ENCODE assay signal across 8 cellular contexts in genomic region chr19:51594774-51595109, GRCh38. TPM values are rescaled to one million over a fixed set of nuclear protein-coding genes. Genes with fewer than 3 reads are reported as not detected.
DNase-seq lines count a peak whose midpoint lies in the region; ATAC-seq, FAIRE-seq and TF ChIP-seq lines count a peak whose summit lies in the region.

No MANE protein-coding gene starts in this region.

- H3K9ac ChIP-seq in SU-DHL-6 (ENCODE audit: low read length): peak overlapping the region; percentile 64

- no peaks in the 10 kb centered on the region for H3K9me3 ChIP-seq in SU-DHL-6 (ENCODE audit: insufficient read depth, low read length)
- H3K9me3 ChIP-seq in gastroesophageal sphincter: no peaks in the 10 kb centered on the region

- H3K4me3 ChIP-seq in GM23338: peak overlapping the region; percentile 83
- H3K4me3 ChIP-seq in SU-DHL-6 (ENCODE audit: insufficient read depth, low read length, poor library complexity, severe bottlenecking): peak overlapping the region; percentile 63
- H3K4me3 ChIP-seq in gastroesophageal sphincter: peak overlapping the region; percentile 43 to 65
- peak overlapping the region; percentile 86 for H3K4me3 ChIP-seq in skeletal muscle cell (ENCODE audit: low read depth, low read length)

- WGBS in gastroesophageal sphincter (ENCODE audit: low coverage in 1 of 2), 2 donors: 36 to 40% methylated on average over 1 of the region's 6 CpGs

- no peak overlapping the region for H3K27ac ChIP-seq in GM23338 (ENCODE audit: low read depth)
- no peak overlapping the region for H3K27ac ChIP-seq in SU-DHL-6 (ENCODE audit: low read depth, low read length)
- H3K27ac ChIP-seq in gastroesophageal sphincter: peak overlapping the region in 3 of 4 donors; percentile 57 to 69 (median 66)

- H3K27me3 ChIP-seq in GM23338 (ENCODE audit: insufficient read depth): peaks cover 9% of the 10 kb centered on the region
- no peaks in the 10 kb centered on the region for H3K27me3 ChIP-seq in SU-DHL-6 (ENCODE audit: low read length)
- H3K27me3 ChIP-seq in gastroesophageal sphincter: peaks cover 30% of the 10 kb centered on the region

- ATAC-seq in GM23338 (peak; percentile 35), gastroesophageal sphincter (no peak)

- H3K27ac Mint-ChIP-seq in GM23338: no peak overlapping the region

- H3K4me3 Mint-ChIP-seq in GM23338: peak overlapping the region; percentile 91

- H3K27me3 Mint-ChIP-seq in GM23338 (ENCODE audit: insufficient read depth, low read depth, poor library complexity): peaks cover 14% of the 10 kb centered on the region

- peaks cover 44% of the 10 kb centered on the region for H3K9me3 Mint-ChIP-seq in GM23338

- peaks cover 10% of the 10 kb centered on the region for H3K4me1 Mint-ChIP-seq in GM23338

- no peaks in the 10 kb centered on the region for H3F3A ChIP-seq in GM23338 (replicated peaks; ENCODE audit: low read depth)
- H3F3A ChIP-seq in SU-DHL-6 (ENCODE audit: insufficient read depth): no peaks in the 10 kb centered on the region

- FAIRE-seq in frontal cortex (lab: Jason Lieb, UNC): no peak

- no peak for TF ChIP-seq EP300 in gastroesophageal sphincter (IDR thresholded peaks at IDR 0.05)

- peaks cover 6% of the 10 kb centered on the region; the same call in 1 of the 2 replicates for H3K4me1 ChIP-seq in GM23338 (ENCODE audit: insufficient read depth)
- H3K4me1 ChIP-seq in gastroesophageal sphincter: peaks cover 0 to 22% (median 7%) of the 10 kb centered on the region in 3 donors

- TF ChIP-seq CTCF in GM23338 (conservative IDR thresholded peaks at IDR 0.05; ENCODE audit: low read depth in 2 of 2) (no peak), SU-DHL-6 (IDR thresholded peaks at IDR 0.05; ENCODE audit: insufficient read depth, low read length, poor library complexity, severe bottlenecking) (no peak), gastroesophageal sphincter (IDR thresholded peaks at IDR 0.05) (no peak)

- DNase-seq in GM23338 (ENCODE audit: low spot score) (no peak), skeletal muscle cell (ENCODE audit: low read depth) (no peak), HK-2 (ENCODE audit: unreplicated experiment) (no peak), frontal cortex (ENCODE audit: low spot score in 2 of 2) (no peak), NCI-H146 treated with DMSO at 0.1 percent for 48 hours (lab: John Stamatoyannopoulos, UW; ENCODE audit: unreplicated experiment) (no peak), NCI-H510A (lab: John Stamatoyannopoulos, UW) (no peak)

- H2AFZ ChIP-seq in GM23338 (peak overlapping the region; percentile 100), SU-DHL-6 (ENCODE audit: low read depth, low read length, severe bottlenecking) (peak overlapping the region; percentile 92)

- no peaks in the 10 kb centered on the region for H3K36me3 ChIP-seq in GM23338 (ENCODE audit: insufficient read depth)
- no peaks in the 10 kb centered on the region for H3K36me3 ChIP-seq in SU-DHL-6 (ENCODE audit: low read length)
- no peaks in the 10 kb centered on the region for H3K36me3 ChIP-seq in gastroesophageal sphincter

- H4K20me1 ChIP-seq in GM23338 (replicated peaks; ENCODE audit: insufficient read depth) (no peaks in the 10 kb centered on the region), SU-DHL-6 (ENCODE audit: low read depth, low read length) (no peaks in the 10 kb centered on the region)

- H3K4me2 ChIP-seq in GM23338 (peak overlapping the region; percentile 85), SU-DHL-6 (ENCODE audit: low read depth, low read length, poor library complexity, severe bottlenecking) (peak overlapping the region; percentile 64)

- H3K9me2 ChIP-seq in GM23338 (ENCODE audit: insufficient read depth) (no peaks in the 10 kb centered on the region), SU-DHL-6 (replicated peaks; ENCODE audit: insufficient read depth, low read length) (no peaks in the 10 kb centered on the region)

- peaks cover 4% of the 10 kb centered on the region; the same call in 1 of the 3 replicates for H3K36me3 Mint-ChIP-seq in GM23338 (ENCODE audit: low read depth)

- no peak for TF ChIP-seq POLR2A in gastroesophageal sphincter (IDR thresholded peaks at IDR 0.05)

- H3K79me2 ChIP-seq in GM23338 (replicated peaks; ENCODE audit: insufficient read depth): no peaks in the 10 kb centered on the region
- H3K79me2 ChIP-seq in SU-DHL-6 (ENCODE audit: insufficient read depth, low read length): no peaks in the 10 kb centered on the region

TF ChIP-seq in GM23338, 12 proteins besides CTCF, POLR2A, EP300 and RAD21 (continues in another document):
- no peak for TF ChIP-seq EZH2phosphoT487 (IDR thresholded peaks at IDR 0.05; ENCODE audit: unreplicated experiment)
- no peak for TF ChIP-seq POLR2AphosphoS5 (IDR thresholded peaks at IDR 0.05; ENCODE audit: low read depth)
- no peak for TF ChIP-seq REST (IDR thresholded peaks at IDR 0.05; ENCODE audit: unreplicated experiment)
- TF ChIP-seq ZNF331 (CRISPR knock-in tag; IDR thresholded peaks at IDR 0.05; ENCODE audit: low read depth): no peak
- no peak for TF ChIP-seq NANOG (IDR thresholded peaks at IDR 0.05; ENCODE audit: borderline replicate concordance)

RNA-seq across cellular contexts. Expression of gene ZNF175, which starts 23.7 kb away (rescaled TPM):
- 6.3 and 7.4 TPM in 2 replicates for total RNA-seq in GM23338 (2014; rRNA removed; shearing (Covaris generic))
- polyA plus RNA-seq in GM23338 (2016; fragmentation: Nextera tagmentation; extraction: Ambion mirVana): 2.3 and 5.8 TPM in 2 replicates
- total RNA-seq in gastroesophageal sphincter (10 to 100 TPM in 1 of 4 donors, 1 to 10 TPM in 3; 6.5 to 12.8 (median 7.3) TPM), frontal cortex (7.3 TPM)

RNA-seq across cellular contexts. Expression of gene SIGLEC5, which starts 35.5 kb away (rescaled TPM):
- total RNA-seq in GM23338 (2014; rRNA removed; shearing (Covaris generic)): not detected in 2 replicates
- not detected in 2 replicates for polyA plus RNA-seq in GM23338 (2016; fragmentation: Nextera tagmentation; extraction: Ambion mirVana)
- total RNA-seq in gastroesophageal sphincter (under 1 TPM in 2 of 4 donors, not detected in 2; 0.67 to 0.94 TPM), frontal cortex (under 0.01 TPM)

RNA-seq across cellular contexts. Expression of gene SIGLEC14, which starts 51.9 kb away (rescaled TPM):
- total RNA-seq in GM23338 (2014; rRNA removed; shearing (Covaris generic)): not detected in 2 replicates
- 0.10 TPM in 1 of 2 replicates, not detected in the other for polyA plus RNA-seq in GM23338 (2016; fragmentation: Nextera tagmentation; extraction: Ambion mirVana)
- 1 to 10 TPM in 2 of 4 donors, under 1 TPM in 1, not detected in 1; 0.73 to 8.6 (median 1.4) TPM for total RNA-seq in gastroesophageal sphincter
- 0.41 TPM for total RNA-seq in frontal cortex

Comparison
In these comparisons a context has a peak if more than half of its experiments do, and no peak if none do; other contexts are left out.
1. H3K27ac ChIP-seq: peak in gastroesophageal sphincter (3 of 4); none in GM23338 (single experiment) and SU-DHL-6 (single experiment).
2. Peak in every context shown above with its lines, with median percentiles within 50 percentile points of each other: H3K4me3 ChIP-seq.